8 cellular contexts compared by ENCODE assay signal in genomic region chr10:110356628-110357245, GRCh38. TPM values are rescaled to one million over a fixed set of nuclear protein-coding genes. Genes with fewer than 3 reads are reported as not detected.
DNase-seq lines count a peak whose midpoint lies in the region; ATAC-seq and TF ChIP-seq lines count a peak whose summit lies in the region.

No MANE protein-coding gene starts in this region.

- no peak overlapping the region for H2AFZ ChIP-seq in fibroblast of lung (ENCODE audit: low read length)

- POLR2A ChIA-PET in activated CD4-positive, alpha-beta memory T cell treated with anti-CD3 and anti-CD28 coated beads for 36 hours (lab: Charles Lee), result interaction anchor here (0.5 to 5.4 kb wide), 15 partner anchors 9 to 179 kb away, joined by 3 to 112 read pairs (median 8); partner anchors contain the start of genes DUSP5 and SMNDC1

- H3K9me3 Mint-ChIP-seq in activated CD4-positive, alpha-beta memory T cell treated with anti-CD3 and anti-CD28 coated beads for 36 hours, result no peaks in the 10 kb centered on the region

- peaks cover 32% of the 10 kb centered on the region for H3K4me1 ChIP-seq in fibroblast of lung (ENCODE audit: control insufficient read depth, extremely low read depth, insufficient read depth, low read length)

- CTCF ChIA-PET in activated CD4-positive, alpha-beta memory T cell treated with anti-CD3 and anti-CD28 coated beads for 36 hours (lab: Charles Lee), result interaction anchor here (0.6 to 5.0 kb wide), 6 partner anchors 31 to 202 kb away, joined by 3 to 221 read pairs (median 6); partner anchors contain the start of gene DUSP5

- peak overlapping the region; percentile 82 for H3K4me3 Mint-ChIP-seq in activated CD4-positive, alpha-beta memory T cell treated with anti-CD3 and anti-CD28 coated beads for 36 hours

- intact Hi-C loops in activated CD4-positive, alpha-beta memory T cell treated with anti-CD3 and anti-CD28 coated beads for 36 hours (cut with micrococcal nuclease), result loop anchor here (1.0 to 5.0 kb wide), 14 partner anchors 8 to 508 kb away; partner anchors contain the start of genes ADD3 and SMC3

- peak overlapping the region; percentile 95 for H3K27ac ChIP-seq in fibroblast of lung (ENCODE audit: insufficient read depth, low read length)

- H3K9me3 ChIP-seq in fibroblast of lung (ENCODE audit: control insufficient read depth, insufficient read depth, low read depth, low read length), result no peaks in the 10 kb centered on the region

- H3K36me3 Mint-ChIP-seq in activated CD4-positive, alpha-beta memory T cell treated with anti-CD3 and anti-CD28 coated beads for 36 hours, result no peaks in the 10 kb centered on the region

- no peaks in the 10 kb centered on the region for H4K20me1 ChIP-seq in fibroblast of lung (ENCODE audit: control insufficient read depth, extremely low read depth, insufficient read depth, low read length)

- ATAC-seq in GM19438 (IDR thresholded peaks at IDR 0.05; ENCODE audit: low read depth, unreplicated experiment) (peak; percentile 80), HG03460 (IDR thresholded peaks at IDR 0.05; ENCODE audit: unreplicated experiment) (peak; percentile 73)

- no peak overlapping the region for H3K4me3 ChIP-seq in fibroblast of lung (replicated peaks in 1 of 4; ENCODE audit: control extremely low read depth in 1 of 4, insufficient read depth in 1 of 4, low read depth in 3 of 4, low read length in 4 of 4)

- H3K27me3 Mint-ChIP-seq in activated CD4-positive, alpha-beta memory T cell treated with anti-CD3 and anti-CD28 coated beads for 36 hours, result no peaks in the 10 kb centered on the region

- DNase-seq in CD1c-positive myeloid dendritic cell (ENCODE audit: extremely low spot score) (peak; percentile 75), fibroblast of lung (ENCODE audit: low read depth in 2 of 2) (peak; percentile 91 to 94), NCI-H1417 treated with DMSO at 0.1 percent for 48 hours (lab: John Stamatoyannopoulos, UW) (no peak), NCI-H1048 (lab: John Stamatoyannopoulos, UW) (no peak)
- DNase-seq in activated CD4-positive, alpha-beta memory T cell treated with anti-CD3 and anti-CD28 coated beads for 36 hours, result peak; percentile 94
- DNase-seq in stimulated activated CD4-positive, alpha-beta T cell treated with anti-CD3 and anti-CD28 coated beads, Interleukin-4, amount 100 ng/mL, for 1 hour, result peak; percentile 65

- H3K36me3 ChIP-seq in fibroblast of lung (ENCODE audit: control insufficient read depth, insufficient read depth, low read length), result no peaks in the 10 kb centered on the region

- TF ChIP-seq CTCF in fibroblast of lung (conservative IDR thresholded peaks at IDR 0.05 in 1 of 2, IDR thresholded peaks at IDR 0.05 in 1 of 2; ENCODE audit: low read depth in 1 of 2, low read length in 2 of 2), result no peak

- peak overlapping the region; percentile 98 for H3K27ac Mint-ChIP-seq in activated CD4-positive, alpha-beta memory T cell treated with anti-CD3 and anti-CD28 coated beads for 36 hours

- H3K4me2 ChIP-seq in fibroblast of lung (ENCODE audit: extremely low read depth, insufficient read depth, low read length), result peak overlapping the region; percentile 48

- H3K27me3 ChIP-seq in fibroblast of lung (ENCODE audit: control insufficient read depth, insufficient read depth, low read length), result no peaks in the 10 kb centered on the region

- no peak overlapping the region for H3K9ac ChIP-seq in fibroblast of lung (ENCODE audit: insufficient read depth, low read length)

- no peaks in the 10 kb centered on the region for H3K79me2 ChIP-seq in fibroblast of lung (ENCODE audit: control insufficient read depth, insufficient read depth, low read length)

- peaks cover 73% of the 10 kb centered on the region for H3K4me1 Mint-ChIP-seq in activated CD4-positive, alpha-beta memory T cell treated with anti-CD3 and anti-CD28 coated beads for 36 hours (ENCODE audit: low read depth)

RNA-seq across cellular contexts. Expression of gene SMNDC1, which starts 52.0 kb away (rescaled TPM):
- 10 to 100 TPM; 44.1 to 48.3 TPM for total RNA-seq in activated CD4-positive, alpha-beta memory T cell treated with anti-CD3 and anti-CD28 coated beads for 36 hours
- 7.2 and 8.9 TPM in 2 replicates for total RNA-seq in fibroblast of lung
- 17.6 and 19.4 TPM in 2 replicates for polyA plus RNA-seq in fibroblast of lung
- polyA plus RNA-seq in fibroblast of lung (2012), result 20.4 and 21.3 TPM in 2 replicates
- polyA minus RNA-seq in fibroblast of lung (ENCODE audit: low replicate concordance), result 0.08 and 4.2 TPM in 2 replicates

Comparison
In these comparisons a context has a peak if more than half of its experiments do, and no peak if none do; other contexts are left out.
1. DNase-seq: peak in CD1c-positive myeloid dendritic cell (single experiment), activated CD4-positive, alpha-beta memory T cell treated with anti-CD3 and anti-CD28 coated beads for 36 hours (single experiment), fibroblast of lung (2 of 2) and stimulated activated CD4-positive, alpha-beta T cell treated with anti-CD3 and anti-CD28 coated beads, Interleukin-4, amount 100 ng/mL, for 1 hour (single experiment); none in NCI-H1417 treated with DMSO at 0.1 percent for 48 hours (single experiment) and NCI-H1048 (single experiment).